9 cellular contexts compared by ENCODE assay signal in the genomic region with DNA sequence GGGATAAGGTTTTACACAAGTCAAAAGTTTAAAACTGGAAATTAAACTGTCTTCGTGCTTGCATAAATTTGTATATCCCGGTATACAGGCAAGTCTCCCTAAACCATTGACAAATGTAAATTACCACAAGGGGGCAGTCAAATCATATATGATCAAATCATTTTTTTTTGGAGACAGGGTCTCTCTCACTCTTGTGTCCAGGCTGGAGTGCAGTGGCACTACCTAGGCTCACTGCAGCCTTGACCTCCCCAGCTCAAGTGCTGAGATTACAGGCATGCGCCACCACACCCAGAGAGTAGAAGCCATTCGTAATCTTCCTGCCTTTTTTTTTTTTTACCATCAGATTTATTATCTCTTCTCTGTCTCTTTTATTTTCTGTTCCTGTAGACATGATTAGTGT. TPM values are rescaled to one million over a fixed set of nuclear protein-coding genes. Genes with fewer than 3 reads are reported as not detected.
DNase-seq lines count a peak whose midpoint lies in the region; ATAC-seq and TF ChIP-seq lines count a peak whose summit lies in the region.
"Had no signal": no experiment of that assay in that cellular context is flagged by ENCODE, and none has a peak within 500 bp of the region (broad histone marks: within the 10 kb centered on the region; RNA-seq: fewer than 3 reads in every experiment).

No MANE protein-coding gene starts in this region.

- ATAC-seq in left lobe of liver (peak; percentile 75), HG02678 (IDR thresholded peaks at IDR 0.05; ENCODE audit: unreplicated experiment) (no peak), GM19328 (IDR thresholded peaks at IDR 0.05; ENCODE audit: unreplicated experiment) (no peak), HG02852 (IDR thresholded peaks at IDR 0.05; ENCODE audit: unreplicated experiment) (no peak)

- H3K4me3 ChIP-seq in breast epithelium, result no peak overlapping the region

- DNase-seq in AG08395 (ENCODE audit: low spot score), result peak; percentile 65
- DNase-seq in GM10248 (ENCODE audit: extremely low spot score), result peak; percentile 31
- DNase-seq in NCI-H526 (lab: John Stamatoyannopoulos, UW), result peak; percentile 39 to 67
- DNase-seq in breast epithelium (ENCODE audit: low spot score in 2 of 2), result no peak
- DNase-seq in left lobe of liver (ENCODE audit: low spot score), result no peak

- intact Hi-C loops in breast epithelium (cut with DNase I; ENCODE audit: low total_unique reads), result no loop called here

- H3K27me3 ChIP-seq in breast epithelium, result no peaks in the 10 kb centered on the region

- H3K27ac ChIP-seq in breast epithelium, result no peak overlapping the region

- H3K36me3 ChIP-seq in breast epithelium, result no peaks in the 10 kb centered on the region

- H3K9me3 ChIP-seq in breast epithelium, result no peaks in the 10 kb centered on the region

- CTCF ChIA-PET in GM10248 (lab: Yijun Ruan, JAX), result interaction anchor here (0.7 to 5.4 kb wide), 7 partner anchors 8 to 160 kb away, joined by 3 to 35 read pairs (median 5); no protein-coding TSS in a partner anchor

- H3K4me1 ChIP-seq in breast epithelium, result no peaks in the 10 kb centered on the region

- TF ChIP-seq POLR2A in breast epithelium (IDR thresholded peaks at IDR 0.05), result no peak

- TF ChIP-seq CTCF in GM10248 (IDR thresholded peaks at IDR 0.05; ENCODE audit: control extremely low read depth, extremely low read depth, low read depth, missing control alignments) (peak; percentile 38), breast epithelium (IDR thresholded peaks at IDR 0.05) (peak; percentile 17 to 55 (median 46))

- POLR2A ChIA-PET in GM10248 (lab: Yijun Ruan, JAX), result no interaction called here

RNA-seq across cellular contexts. Expression of gene TOP2A, which starts 18.5 kb away (rescaled TPM):
- total RNA-seq in breast epithelium (1 to 10 TPM; 2.0 to 6.4 (median 2.5) TPM), left lobe of liver (1.8 TPM)

RNA-seq across cellular contexts. Expression of gene GJD3, which starts 34.6 kb away (rescaled TPM):
- total RNA-seq in breast epithelium, result not detected
- total RNA-seq in left lobe of liver, result 0.68 TPM
- total RNA-seq: temporal lobe had no signal

RNA-seq across cellular contexts. Expression of gene IGFBP4, which starts 44.1 kb away (rescaled TPM):
- total RNA-seq in breast epithelium (100 to 1,000 TPM; 191 to 893 (median 278) TPM), left lobe of liver (501 TPM)

Comparison
In these comparisons a context has a peak if more than half of its experiments do, and no peak if none do; other contexts are left out.
1. DNase-seq: peak in AG08395 (single experiment), GM10248 (single experiment) and NCI-H526 (2 of 2); none in breast epithelium (0 of 2) and left lobe of liver (single experiment).